8 cellular contexts compared by ENCODE assay signal in genomic region chrX:76454456-76454927, GRCh38. TPM values are rescaled to one million over a fixed set of nuclear protein-coding genes. Genes with fewer than 3 reads are reported as not detected.
DNase-seq lines count a peak whose midpoint lies in the region; ATAC-seq and TF ChIP-seq lines count a peak whose summit lies in the region.

No MANE protein-coding gene starts in this region.

- H3K4me1 ChIP-seq in breast epithelium, result no peaks in the 10 kb centered on the region
- no peaks in the 10 kb centered on the region for H3K4me1 ChIP-seq in mesenchymal stem cell (ENCODE audit: control insufficient read depth, insufficient read depth, low read depth, low read length)

- no peaks in the 10 kb centered on the region for H3K9me3 ChIP-seq in breast epithelium
- H3K9me3 ChIP-seq in mesenchymal stem cell (ENCODE audit: control insufficient read depth, low read length), result no peaks in the 10 kb centered on the region

- no peak overlapping the region for H3K14ac ChIP-seq in mesenchymal stem cell (ENCODE audit: low read length in 2 of 2)

- H3K4me3 ChIP-seq in breast epithelium (no peak overlapping the region), mesenchymal stem cell (ENCODE audit: insufficient read depth in 1 of 2, low read depth in 1 of 2, low read length in 2 of 2) (no peak overlapping the region)

- no peak overlapping the region for H4K8ac ChIP-seq in mesenchymal stem cell (ENCODE audit: low read length)

- no peak overlapping the region for H2BK12ac ChIP-seq in mesenchymal stem cell (ENCODE audit: low read length in 2 of 2)

- H3K79me1 ChIP-seq in mesenchymal stem cell (replicated peaks; ENCODE audit: low read length, poor library complexity, severe bottlenecking), result no peaks in the 10 kb centered on the region

- intact Hi-C loops in breast epithelium (cut with DNase I; ENCODE audit: low total_unique reads), result no loop called here

- H2AK5ac ChIP-seq in mesenchymal stem cell (ENCODE audit: low read length, severe bottlenecking), result no peak overlapping the region

- no peak overlapping the region for H2BK15ac ChIP-seq in mesenchymal stem cell (ENCODE audit: low read depth, poor library complexity, severe bottlenecking)

- H2BK120ac ChIP-seq in mesenchymal stem cell (ENCODE audit: low read depth, low read length), result no peak overlapping the region

- no peak overlapping the region for H3K23ac ChIP-seq in mesenchymal stem cell (ENCODE audit: low read length in 2 of 2)

- H3K36me3 ChIP-seq in breast epithelium (no peaks in the 10 kb centered on the region), mesenchymal stem cell (ENCODE audit: control insufficient read depth in 1 of 2, insufficient read depth in 2 of 2, low read depth in 1 of 2, low read length in 2 of 2) (no peaks in the 10 kb centered on the region)

- no peak overlapping the region for H3K9ac ChIP-seq in mesenchymal stem cell (ENCODE audit: low read length)

- H4K91ac ChIP-seq in mesenchymal stem cell (ENCODE audit: low read length), result no peak overlapping the region

- peak; percentile 11 for DNase-seq in EL
- DNase-seq in NCI-H1105 (lab: John Stamatoyannopoulos, UW), result peak; percentile 0
- DNase-seq in breast epithelium (ENCODE audit: low spot score in 2 of 2), result no peak
- peak; percentile 0 for DNase-seq in mesenchymal stem cell
- no peak for DNase-seq in NCI-H524 treated with DMSO at 0.1 percent for 48 hours (lab: John Stamatoyannopoulos, UW)
- DNase-seq in activated CD4-positive, CD25-positive, alpha-beta regulatory T cell (lab: John Stamatoyannopoulos, UW), result no peak

- H3K18ac ChIP-seq in mesenchymal stem cell (ENCODE audit: low read depth in 1 of 2, low read length in 2 of 2), result no peak overlapping the region

- no peak for TF ChIP-seq POLR2A in breast epithelium (IDR thresholded peaks at IDR 0.05)

- peak in 2 of 3 donors; percentile 19 to 28 for TF ChIP-seq CTCF in breast epithelium (IDR thresholded peaks at IDR 0.05)

- H2BK5ac ChIP-seq in mesenchymal stem cell (ENCODE audit: low read depth, low read length, poor library complexity, severe bottlenecking), result no peak overlapping the region

- WGBS in mesenchymal stem cell, result 14% methylated on average over 2 of the region's 3 CpGs

- ATAC-seq in GM19467 (IDR thresholded peaks at IDR 0.05; ENCODE audit: unreplicated experiment), result peak; percentile 81
- no peak for ATAC-seq in HG02973 (IDR thresholded peaks at IDR 0.05; ENCODE audit: unreplicated experiment)

- H3K27me3 ChIP-seq in breast epithelium (peaks cover 0 to 9% of the 10 kb centered on the region in 2 donors), mesenchymal stem cell (ENCODE audit: control insufficient read depth in 1 of 2, insufficient read depth in 1 of 2, low read length in 2 of 2) (peaks cover 0 to 5% of the 10 kb centered on the region in 2 experiments)

- no peak overlapping the region for H3K4ac ChIP-seq in mesenchymal stem cell (ENCODE audit: low read depth in 1 of 2, low read length in 2 of 2)

- H3K4me2 ChIP-seq in mesenchymal stem cell (ENCODE audit: low read length, poor library complexity, severe bottlenecking), result no peak overlapping the region

- H3K27ac ChIP-seq in breast epithelium (no peak overlapping the region), mesenchymal stem cell (ENCODE audit: low read length, poor library complexity, severe bottlenecking) (no peak overlapping the region)

- no peak overlapping the region for H2AFZ ChIP-seq in mesenchymal stem cell (ENCODE audit: low read depth, low read length)

RNA-seq across cellular contexts. Expression of gene MAGEE1, which starts 27.0 kb away (rescaled TPM):
- 1 to 10 TPM in 2 of 3 donors, under 1 TPM in 1; 0.80 to 2.8 (median 2.6) TPM for total RNA-seq in breast epithelium
- polyA plus RNA-seq in mesenchymal stem cell (2013, experiment 1 of 2), result 0.10 TPM
- 0.07 TPM for polyA plus RNA-seq in mesenchymal stem cell (2013, experiment 2 of 2)

Comparison
In these comparisons a context has a peak if more than half of its experiments do, and no peak if none do; other contexts are left out.
1. DNase-seq: peak in EL (single experiment), NCI-H1105 (single experiment) and mesenchymal stem cell (single experiment); none in breast epithelium (0 of 2), NCI-H524 treated with DMSO at 0.1 percent for 48 hours (single experiment) and activated CD4-positive, CD25-positive, alpha-beta regulatory T cell (0 of 4).